In genomic region chr9:17503196-17503595, GRCh38 we compare ENCODE assay signal across 28 cellular contexts.
"Had no signal": no experiment of that assay in that cellular context is flagged by ENCODE, and none has a peak within 500 bp of the region (broad histone marks: within the 10 kb centered on the region; RNA-seq: fewer than 3 reads in every experiment).

No MANE protein-coding gene starts in this region.

- H3K27me3 ChIP-seq: colonic mucosa, dorsolateral prefrontal cortex, esophagus muscularis mucosa, esophagus squamous epithelium, foreskin keratinocyte, gastrocnemius medialis, gastroesophageal sphincter, heart left ventricle, heart right ventricle had no signal

- ATAC-seq: effector memory CD8-positive, alpha-beta T cell; esophagus mucosa; foreskin keratinocyte; gastrocnemius medialis; gastroesophageal sphincter; heart left ventricle; heart right ventricle had no signal

- FAIRE-seq: colon, endometrium, endothelial cell of umbilical vein, frontal cortex had no signal

- H3K27ac ChIP-seq: colonic mucosa, coronary artery, dorsolateral prefrontal cortex, epithelial cell of prostate, esophagus muscularis mucosa, esophagus squamous epithelium, foreskin keratinocyte, gastrocnemius medialis, gastroesophageal sphincter, heart left ventricle, heart right ventricle had no signal

- DNase-seq: colonic mucosa; cortex of kidney; dermis blood vessel endothelial cell; dorsolateral prefrontal cortex; effector CD4-positive, alpha-beta T cell; effector CD8-positive, alpha-beta T cell; effector memory CD4-positive, alpha-beta T cell; effector memory CD8-positive, alpha-beta T cell; endodermal cell; erythroblast; esophagus squamous epithelium; foreskin fibroblast; foreskin keratinocyte; foreskin melanocyte; gastrocnemius medialis; glutamatergic neuron; head of caudate nucleus; heart left ventricle; heart right ventricle had no signal

- H3K9me3 ChIP-seq: colonic mucosa, esophagus squamous epithelium, gastrocnemius medialis had no signal

- H3K4me1 ChIP-seq: colonic mucosa, esophagus muscularis mucosa, esophagus squamous epithelium, foreskin keratinocyte, gastrocnemius medialis, gastroesophageal sphincter, heart left ventricle, heart right ventricle had no signal

- H3K4me3 ChIP-seq: colonic mucosa, coronary artery, dorsolateral prefrontal cortex, esophagus muscularis mucosa, esophagus squamous epithelium, gastrocnemius medialis, gastroesophageal sphincter, heart left ventricle, heart right ventricle had no signal

- H3K36me3 ChIP-seq: colonic mucosa, esophagus squamous epithelium, gastrocnemius medialis, gastroesophageal sphincter, heart left ventricle had no signal
